Comparison of ENCODE assay signal across 8 cellular contexts in genomic region chr15:41115088-41115651, GRCh38. TPM values are rescaled to one million over a fixed set of nuclear protein-coding genes. Genes with fewer than 3 reads are reported as not detected.
DNase-seq lines count a peak whose midpoint lies in the region; ATAC-seq, FAIRE-seq and TF ChIP-seq lines count a peak whose summit lies in the region.

No MANE protein-coding gene starts in this region.

- TF ChIP-seq CTCF in AG10803 (conservative IDR thresholded peaks at IDR 0.05; ENCODE audit: low read length) (peak; percentile 33; the same call in 1 of the 2 replicates), Loucy (conservative IDR thresholded peaks at IDR 0.05; ENCODE audit: low read length) (peak; percentile 23; the same call in 1 of the 2 replicates), adrenal gland (IDR thresholded peaks at IDR 0.05) (peak in 1 of 6 experiments; percentile 6)

- H3F3A ChIP-seq in Loucy (ENCODE audit: low read depth): no peaks in the 10 kb centered on the region

- peak overlapping the region; percentile 88 for H3K4me2 ChIP-seq in Loucy (ENCODE audit: low read depth, low read length, poor library complexity, severe bottlenecking)

- peaks cover 67% of the 10 kb centered on the region for H3K79me2 ChIP-seq in Loucy (ENCODE audit: insufficient read depth, low read length)

- peak; percentile 38 for DNase-seq in AG10803 (ENCODE audit: low read depth)
- no peak for DNase-seq in GM18507 (ENCODE audit: extremely low spot score, insufficient read length, low read depth)
- DNase-seq in adrenal gland: no peak
- DNase-seq in iPS-NIHi7 (ENCODE audit: extremely low spot score): peak; percentile 55
- no peak for DNase-seq in GM19238 (ENCODE audit: insufficient read length, low spot score)
- no peak for DNase-seq in COLO668 (lab: John Stamatoyannopoulos, UW; ENCODE audit: unreplicated experiment)

- peak overlapping the region in 4 of 5 donors; percentile 98 to 100 (median 100) for H3K27ac ChIP-seq in adrenal gland

- H3K4me1 ChIP-seq in Loucy (ENCODE audit: insufficient read depth, low read length, poor library complexity, severe bottlenecking) (peaks cover 21% of the 10 kb centered on the region), adrenal gland (replicated peaks in 1 of 2) (peaks cover 11 to 15% of the 10 kb centered on the region in 2 donors)

- no peaks in the 10 kb centered on the region for H3K27me3 Mint-ChIP-seq in stimulated activated memory B cell treated with anti-CD40 and anti-IgM and Interleukin-4, amounts not matched to agents 10 μg/mL and 1 μg/mL and 100 μg/mL, for 72 hours

- peak; percentile 65 for ATAC-seq in stimulated activated memory B cell treated with anti-CD40 and anti-IgM and Interleukin-4, amounts not matched to agents 10 μg/mL and 1 μg/mL and 100 μg/mL, for 72 hours

- H3K27ac Mint-ChIP-seq in stimulated activated memory B cell treated with anti-CD40 and anti-IgM and Interleukin-4, amounts not matched to agents 10 μg/mL and 1 μg/mL and 100 μg/mL, for 72 hours: peak overlapping the region; percentile 100

- H3K4me3 Mint-ChIP-seq in stimulated activated memory B cell treated with anti-CD40 and anti-IgM and Interleukin-4, amounts not matched to agents 10 μg/mL and 1 μg/mL and 100 μg/mL, for 72 hours: peak overlapping the region; percentile 96

- no peaks in the 10 kb centered on the region for H3K9me3 Mint-ChIP-seq in stimulated activated memory B cell treated with anti-CD40 and anti-IgM and Interleukin-4, amounts not matched to agents 10 μg/mL and 1 μg/mL and 100 μg/mL, for 72 hours

- peak overlapping the region; percentile 98 for H3K9ac ChIP-seq in Loucy (ENCODE audit: low read depth, low read length, poor library complexity, severe bottlenecking)

- H2AFZ ChIP-seq in Loucy (ENCODE audit: low read length): peak overlapping the region; percentile 98

- H3K4me3 ChIP-seq in AG10803 (ENCODE audit: low read length): peak overlapping the region; percentile 98
- H3K4me3 ChIP-seq in Loucy (ENCODE audit: low read length, poor library complexity, severe bottlenecking): peak overlapping the region; percentile 97
- H3K4me3 ChIP-seq in adrenal gland: peak overlapping the region; percentile 90 to 100 (median 94)

- H3K36me3 ChIP-seq in Loucy (ENCODE audit: insufficient read depth, low read length) (no peaks in the 10 kb centered on the region), adrenal gland (replicated peaks in 1 of 2) (peaks cover 0 to 5% of the 10 kb centered on the region in 2 donors)

- H3K9me3 ChIP-seq in Loucy (ENCODE audit: insufficient read depth, low read depth, low read length) (no peaks in the 10 kb centered on the region), adrenal gland (replicated peaks in 1 of 3) (no peaks in the 10 kb centered on the region)

- peak; percentile 56 for FAIRE-seq in GM18507 (lab: Jason Lieb, UNC)

- no peaks in the 10 kb centered on the region for H3K9me2 ChIP-seq in Loucy (replicated peaks; ENCODE audit: low read depth, low read length)

- intact Hi-C loops in adrenal gland (cut with DNase I): no loop called here

- no peaks in the 10 kb centered on the region for H3K27me3 ChIP-seq in Loucy (ENCODE audit: insufficient read depth, low read length, poor library complexity, severe bottlenecking)
- no peaks in the 10 kb centered on the region for H3K27me3 ChIP-seq in adrenal gland

- H3K36me3 Mint-ChIP-seq in stimulated activated memory B cell treated with anti-CD40 and anti-IgM and Interleukin-4, amounts not matched to agents 10 μg/mL and 1 μg/mL and 100 μg/mL, for 72 hours: peaks cover 9% of the 10 kb centered on the region

- peaks cover 30% of the 10 kb centered on the region for H3K4me1 Mint-ChIP-seq in stimulated activated memory B cell treated with anti-CD40 and anti-IgM and Interleukin-4, amounts not matched to agents 10 μg/mL and 1 μg/mL and 100 μg/mL, for 72 hours

- 0% methylated on average over 8 to 11 of the region's 11 CpGs for WGBS in adrenal gland, 4 donors

- no peak for TF ChIP-seq POLR2A in adrenal gland (IDR thresholded peaks at IDR 0.05)

- peaks cover 12% of the 10 kb centered on the region for H4K20me1 ChIP-seq in Loucy (ENCODE audit: insufficient read depth, low read length, poor library complexity, severe bottlenecking)

RNA-seq across cellular contexts. Expression of gene INO80, which starts 0.9 kb away (rescaled TPM):
- 10 to 100 TPM; 16.7 to 25.0 (median 17.7) TPM for total RNA-seq in adrenal gland
- 10 to 100 TPM in 1 of 3 donors, 1 to 10 TPM in 2; 5.4 to 20.6 (median 5.9) TPM for polyA plus RNA-seq in adrenal gland

Comparison
In these comparisons a context has a peak if more than half of its experiments do, and no peak if none do; other contexts are left out.
1. DNase-seq: peak in AG10803 (single experiment) and iPS-NIHi7 (single experiment); none in GM18507 (single experiment), adrenal gland (0 of 7), GM19238 (single experiment) and COLO668 (single experiment).
2. Peak in every context shown above with its lines, with median percentiles within 50 percentile points of each other: H3K4me3 ChIP-seq.